In genomic region chr16:57244767-57245471, GRCh38 we compare ENCODE assay signal across 8 cellular contexts. TPM values are rescaled to one million over a fixed set of nuclear protein-coding genes. Genes with fewer than 3 reads are reported as not detected.
DNase-seq lines count a peak whose midpoint lies in the region; ATAC-seq and TF ChIP-seq lines count a peak whose summit lies in the region.

TSS of gene ARL2BP (plus strand) at chr16:57245259. CDS start at chr16:57245368, 109 bp downstream.

- no peaks in the 10 kb centered on the region for H3K27me3 ChIP-seq in thymus (ENCODE audit: control insufficient read depth, insufficient read depth)

- WGBS in thymus: under 1% methylated on average over 77 of the region's 77 CpGs

- H3K36me3 Mint-ChIP-seq in activated naive CD8-positive, alpha-beta T cell treated with anti-CD3 and anti-CD28 coated beads for 36 hours: no peaks in the 10 kb centered on the region
- no peaks in the 10 kb centered on the region for H3K36me3 Mint-ChIP-seq in glutamatergic neuron (ENCODE audit: unreplicated experiment)
- H3K36me3 Mint-ChIP-seq in osteocyte (ENCODE audit: unreplicated experiment): peaks cover 19% of the 10 kb centered on the region

- H3K9me3 Mint-ChIP-seq in activated naive CD8-positive, alpha-beta T cell treated with anti-CD3 and anti-CD28 coated beads for 36 hours: no peaks in the 10 kb centered on the region
- H3K9me3 Mint-ChIP-seq in glutamatergic neuron (ENCODE audit: unreplicated experiment): peaks cover 3% of the 10 kb centered on the region
- no peaks in the 10 kb centered on the region for H3K9me3 Mint-ChIP-seq in osteocyte (ENCODE audit: unreplicated experiment)

- peak within 1 kb of the TSS; percentile 95 for H3K27ac Mint-ChIP-seq in activated naive CD8-positive, alpha-beta T cell treated with anti-CD3 and anti-CD28 coated beads for 36 hours
- peak within 1 kb of the TSS; percentile 94 for H3K27ac Mint-ChIP-seq in glutamatergic neuron (ENCODE audit: unreplicated experiment)
- H3K27ac Mint-ChIP-seq in osteocyte (ENCODE audit: unreplicated experiment): peak within 1 kb of the TSS; percentile 98

- peak; percentile 95 for ATAC-seq in HG02610 (IDR thresholded peaks at IDR 0.05; ENCODE audit: unreplicated experiment)

- peak within 1 kb of the TSS; percentile 86 for H3K4me3 Mint-ChIP-seq in activated naive CD8-positive, alpha-beta T cell treated with anti-CD3 and anti-CD28 coated beads for 36 hours
- H3K4me3 Mint-ChIP-seq in glutamatergic neuron (ENCODE audit: unreplicated experiment): peak within 1 kb of the TSS; percentile 95
- peak within 1 kb of the TSS; percentile 85 for H3K4me3 Mint-ChIP-seq in osteocyte (ENCODE audit: unreplicated experiment)

- H3K4me1 Mint-ChIP-seq in activated naive CD8-positive, alpha-beta T cell treated with anti-CD3 and anti-CD28 coated beads for 36 hours: peaks cover 17% of the 10 kb centered on the region
- H3K4me1 Mint-ChIP-seq in glutamatergic neuron (ENCODE audit: low read depth, unreplicated experiment) (peaks cover 5% of the 10 kb centered on the region), osteocyte (ENCODE audit: unreplicated experiment) (peaks cover 17% of the 10 kb centered on the region)

- H3K4me3 ChIP-seq in thymus (ENCODE audit: low read length): peak within 1 kb of the TSS; percentile 76

- peaks cover 13% of the 10 kb centered on the region for H3K36me3 ChIP-seq in thymus (ENCODE audit: control insufficient read depth, insufficient read depth)

- H3K27ac ChIP-seq in thymus (ENCODE audit: low read depth): peak within 1 kb of the TSS; percentile 82

- peak; percentile 13 for TF ChIP-seq CTCF in GM10266 (IDR thresholded peaks at IDR 0.05; ENCODE audit: control insufficient read depth, insufficient read depth, low read depth, missing control alignments)
- no peak for TF ChIP-seq CTCF in glutamatergic neuron (IDR thresholded peaks at IDR 0.05; ENCODE audit: partially characterized antibody, unreplicated experiment)
- TF ChIP-seq CTCF in osteocyte (IDR thresholded peaks at IDR 0.05): peak; percentile 15

- H3K4me1 ChIP-seq in thymus (ENCODE audit: control insufficient read depth, insufficient read depth, low read length): peaks cover 5% of the 10 kb centered on the region

- no peaks in the 10 kb centered on the region for H3K9me3 ChIP-seq in thymus (ENCODE audit: control insufficient read depth)

- peak; percentile 100 for DNase-seq in GM10266 (ENCODE audit: extremely low spot score)
- DNase-seq in NCI-H1105 (lab: John Stamatoyannopoulos, UW): peak; percentile 78
- peak; percentile 95 for DNase-seq in SKM-1 treated with dmso at 0.1 percent for 144 hours (lab: John Stamatoyannopoulos, UW; ENCODE audit: unreplicated experiment)
- DNase-seq in activated naive CD8-positive, alpha-beta T cell treated with anti-CD3 and anti-CD28 coated beads for 36 hours: peak; percentile 99
- DNase-seq in glutamatergic neuron: peak; percentile 99
- peak; percentile 99 for DNase-seq in osteocyte (ENCODE audit: extremely low spot score, unreplicated experiment)

- no peaks in the 10 kb centered on the region for H3K27me3 Mint-ChIP-seq in activated naive CD8-positive, alpha-beta T cell treated with anti-CD3 and anti-CD28 coated beads for 36 hours
- H3K27me3 Mint-ChIP-seq in glutamatergic neuron (ENCODE audit: unreplicated experiment) (peaks cover 5% of the 10 kb centered on the region), osteocyte (ENCODE audit: unreplicated experiment) (no peaks in the 10 kb centered on the region)

RNA-seq across cellular contexts. Expression of gene ARL2BP, which starts in this region (rescaled TPM):
- 10 to 100 TPM; 16.2 to 17.1 TPM for total RNA-seq in activated naive CD8-positive, alpha-beta T cell treated with anti-CD3 and anti-CD28 coated beads for 36 hours
- total RNA-seq in glutamatergic neuron (ENCODE audit: unreplicated experiment) (38.4 TPM), osteocyte (61.8 and 67.4 TPM in 2 replicates)
- 54.7 TPM for polyA plus RNA-seq in thymus

Comparison
In these comparisons a context has a peak if more than half of its experiments do, and no peak if none do; other contexts are left out.
1. Peak in every context shown above with its lines: DNase-seq, ATAC-seq, H3K4me3 ChIP-seq and H3K27ac ChIP-seq.